Comparison of ENCODE assay signal across 15 cellular contexts in the genomic region with DNA sequence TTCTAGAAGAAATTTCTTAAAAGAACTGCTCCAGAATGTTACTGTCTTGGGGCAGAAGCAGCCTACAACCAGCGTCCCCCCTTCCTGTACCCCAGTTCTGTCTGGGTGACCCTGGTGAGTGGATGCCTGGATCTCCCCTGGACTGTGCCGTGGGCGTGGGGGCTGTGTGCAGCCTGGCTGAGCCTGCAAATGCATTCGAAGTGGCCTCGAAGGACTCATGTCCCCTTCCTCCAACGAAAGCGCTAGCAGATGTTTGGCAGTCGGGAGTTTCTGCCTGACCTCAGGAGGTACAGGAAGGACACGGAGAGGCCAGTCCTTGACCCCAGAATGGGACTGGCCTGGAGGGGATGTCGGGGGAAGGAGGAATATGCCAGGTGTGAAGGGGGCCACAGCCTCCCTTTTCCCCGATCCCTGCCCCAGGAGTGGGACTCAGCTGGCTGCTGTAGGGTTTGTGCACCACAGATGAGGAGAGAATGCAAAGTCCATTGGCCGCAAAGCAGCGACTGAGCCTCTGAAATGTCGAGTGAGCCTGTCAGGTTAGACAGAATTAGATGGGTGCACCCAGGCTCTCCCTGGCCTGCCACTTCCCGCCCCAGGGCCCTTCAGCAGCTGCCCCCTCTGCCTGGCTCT. TPM values are rescaled to one million over a fixed set of nuclear protein-coding genes. Genes with fewer than 3 reads are reported as not detected.
DNase-seq lines count a peak whose midpoint lies in the region; ATAC-seq and TF ChIP-seq lines count a peak whose summit lies in the region.
"Had no signal": no experiment of that assay in that cellular context is flagged by ENCODE, and none has a peak within 500 bp of the region (broad histone marks: within the 10 kb centered on the region; RNA-seq: fewer than 3 reads in every experiment).

No MANE protein-coding gene starts in this region.

- H3K9ac ChIP-seq in rectal smooth muscle tissue (ENCODE audit: low read length), result no peak overlapping the region

- peak overlapping the region; percentile 36 to 78 (median 76) for H3K27ac Mint-ChIP-seq in nephron
- H3K27ac Mint-ChIP-seq: CD4-positive, alpha-beta memory T cell had no signal

- no peak overlapping the region for H3K4me3 ChIP-seq in rectal smooth muscle tissue (ENCODE audit: low read length)
- H3K4me3 ChIP-seq: A549, GM12878 had no signal

- no peak for ATAC-seq in GM18511 (IDR thresholded peaks at IDR 0.05; ENCODE audit: unreplicated experiment)
- no peak for ATAC-seq in left colon
- ATAC-seq: A549, GM12878 had no signal

- peaks cover 20% of the 10 kb centered on the region for H3K4me1 ChIP-seq in rectal smooth muscle tissue (ENCODE audit: control insufficient read depth, insufficient read depth, low read length)
- H3K4me1 ChIP-seq: A549 had no signal

- H3K27ac ChIP-seq in rectal smooth muscle tissue (ENCODE audit: low read depth, low read length), result peak overlapping the region; percentile 43
- H3K27ac ChIP-seq: A549, C4-2B had no signal

- DNase-seq in ecto neural progenitor cell (ENCODE audit: low spot score) (peak; percentile 31), left colon (no peak)
- DNase-seq in activated CD4-positive, alpha-beta T cell treated with anti-CD3 and anti-CD28 coated beads, Interleukin-2, amount 50 U/mL, for 48 hours, result no peak
- DNase-seq: BE2C; CD4-positive, alpha-beta memory T cell; DMS79; GOT3; H9 had no signal

- H3K36me3 ChIP-seq in rectal smooth muscle tissue (ENCODE audit: control insufficient read depth, insufficient read depth, low read length), result no peaks in the 10 kb centered on the region
- H3K36me3 ChIP-seq: BE2C had no signal

- H3K27me3 Mint-ChIP-seq in nephron (ENCODE audit: low read depth), result peaks cover 5% of the 10 kb centered on the region
- H3K27me3 Mint-ChIP-seq: CD4-positive, alpha-beta memory T cell had no signal

- H3K36me3 Mint-ChIP-seq in nephron (ENCODE audit: low read depth), result no peaks in the 10 kb centered on the region
- H3K36me3 Mint-ChIP-seq: CD4-positive, alpha-beta memory T cell had no signal

- intact Hi-C loops in left colon (cut with DNase I, micrococcal nuclease), result no loop called here

- no peak overlapping the region for H3K4me3 Mint-ChIP-seq in nephron
- H3K4me3 Mint-ChIP-seq: CD4-positive, alpha-beta memory T cell; H9 had no signal

- no peaks in the 10 kb centered on the region for H3K9me3 Mint-ChIP-seq in nephron
- H3K9me3 Mint-ChIP-seq: CD4-positive, alpha-beta memory T cell; H9 had no signal

- H3K4me1 Mint-ChIP-seq in nephron, result peaks cover 53% of the 10 kb centered on the region
- H3K4me1 Mint-ChIP-seq: CD4-positive, alpha-beta memory T cell had no signal

- H3K27me3 ChIP-seq in rectal smooth muscle tissue (ENCODE audit: control insufficient read depth, insufficient read depth, low read length), result no peaks in the 10 kb centered on the region
- H3K27me3 ChIP-seq: BE2C had no signal

- TF ChIP-seq CTCF in nephron (IDR thresholded peaks at IDR 0.05; ENCODE audit: unreplicated experiment in 3 of 3), result no peak

RNA-seq across cellular contexts. Expression of a gene that starts 45.6 kb away (rescaled TPM):
- total RNA-seq in left colon, result under 1 TPM; 0.40 to 0.50 TPM
- total RNA-seq: CD4-positive, alpha-beta memory T cell; G401; GM12878 had no signal
